ENCODE assay signal across 13 cellular contexts in the genomic region with DNA sequence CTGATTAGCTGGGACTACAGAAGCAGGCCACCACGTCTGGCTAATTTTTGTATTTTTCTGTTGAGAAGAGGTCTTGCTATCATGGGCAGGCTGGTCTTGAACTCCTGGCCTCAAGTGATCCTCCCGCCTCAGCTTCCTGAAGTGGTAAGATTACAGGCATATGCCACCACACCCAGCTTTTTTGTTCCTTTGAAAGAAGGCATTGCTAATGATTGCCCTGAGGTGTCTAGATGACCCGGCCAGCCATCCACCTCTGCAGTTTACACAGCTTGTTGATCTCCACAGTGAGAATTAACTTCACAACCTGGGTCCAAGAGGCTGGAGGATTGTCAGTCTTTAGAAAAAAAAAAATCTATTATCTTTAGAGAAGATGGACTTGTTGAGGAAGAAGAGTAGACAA. TPM values are rescaled to one million over a fixed set of nuclear protein-coding genes. Genes with fewer than 3 reads are reported as not detected.
A peak's percentile ranks its signal among the peaks of the same experiment; 100 is the strongest.
DNase-seq lines count a peak whose midpoint lies in the region; ATAC-seq and TF ChIP-seq lines count a peak whose summit lies in the region.
"Had no signal": no experiment of that assay in that cellular context is flagged by ENCODE, and none has a peak within 500 bp of the region (broad histone marks: within the 10 kb centered on the region; RNA-seq: fewer than 3 reads in every experiment).

No MANE protein-coding gene starts in this region.

- no peak for TF ChIP-seq CTCF in chondrocyte (IDR thresholded peaks at IDR 0.05)

- H3K4me1 ChIP-seq in CD4-positive, CD25-positive, alpha-beta regulatory T cell (ENCODE audit: control insufficient read depth, insufficient read depth, low read length, poor library complexity, severe bottlenecking) = peaks cover 41% of the 10 kb centered on the region

- peaks cover 21 to 92% (median 65%) of the 10 kb centered on the region in 4 donors for H3K4me1 Mint-ChIP-seq in CD4-positive, CD25-positive, alpha-beta regulatory T cell
- H3K4me1 Mint-ChIP-seq in chondrocyte (ENCODE audit: low read depth) = peaks cover 69% of the 10 kb centered on the region

- peaks cover 9% of the 10 kb centered on the region for H3K36me3 Mint-ChIP-seq in CD4-positive, CD25-positive, alpha-beta regulatory T cell
- no peaks in the 10 kb centered on the region for H3K36me3 Mint-ChIP-seq in chondrocyte (ENCODE audit: low read depth)

- no peaks in the 10 kb centered on the region for H3K27me3 Mint-ChIP-seq in CD4-positive, CD25-positive, alpha-beta regulatory T cell
- no peaks in the 10 kb centered on the region for H3K27me3 Mint-ChIP-seq in chondrocyte (ENCODE audit: low read depth)

- H3K36me3 ChIP-seq in CD4-positive, CD25-positive, alpha-beta regulatory T cell (ENCODE audit: control insufficient read depth, insufficient read depth, low read length) = peaks cover 6% of the 10 kb centered on the region

- H3K4me3 Mint-ChIP-seq in CD4-positive, CD25-positive, alpha-beta regulatory T cell = peak overlapping the region in 2 of 4 donors; percentile 21 to 66
- no peak overlapping the region for H3K4me3 Mint-ChIP-seq in chondrocyte (ENCODE audit: unreplicated experiment)

- H3K4me3 ChIP-seq in CD4-positive, CD25-positive, alpha-beta regulatory T cell (ENCODE audit: low read depth, low read length) = no peak overlapping the region

- H3K27ac Mint-ChIP-seq in CD4-positive, CD25-positive, alpha-beta regulatory T cell = peak overlapping the region; percentile 64 to 92 (median 84)
- peak overlapping the region; percentile 70 for H3K27ac Mint-ChIP-seq in chondrocyte (ENCODE audit: unreplicated experiment)

- no peak for ATAC-seq in CD4-positive, CD25-positive, alpha-beta regulatory T cell (ENCODE audit: low read depth in 2 of 2)
- ATAC-seq in GM21825 (IDR thresholded peaks at IDR 0.05; ENCODE audit: unreplicated experiment) (no peak), HG03045 (IDR thresholded peaks at IDR 0.05; ENCODE audit: unreplicated experiment) (no peak)

- H3K27me3 ChIP-seq in CD4-positive, CD25-positive, alpha-beta regulatory T cell (ENCODE audit: control insufficient read depth, insufficient read depth, low read length) = no peaks in the 10 kb centered on the region

- intact Hi-C loops in posterior vena cava (cut with DNase I) = no loop called here

- peak overlapping the region; percentile 62 for H3K27ac ChIP-seq in CD4-positive, CD25-positive, alpha-beta regulatory T cell (ENCODE audit: insufficient read depth, low read length, poor library complexity, severe bottlenecking)

- H3K9me3 ChIP-seq in CD4-positive, CD25-positive, alpha-beta regulatory T cell (ENCODE audit: control insufficient read depth in 2 of 2, low read length in 2 of 2) = no peaks in the 10 kb centered on the region

- DNase-seq in CD4-positive, CD25-positive, alpha-beta regulatory T cell = no peak
- peak; percentile 34 for DNase-seq in NCI-H146 treated with DMSO at 0.1 percent for 48 hours (lab: John Stamatoyannopoulos, UW; ENCODE audit: unreplicated experiment)
- DNase-seq in chondrocyte (ENCODE audit: low spot score) = no peak
- peak; percentile 24 for DNase-seq in posterior vena cava (ENCODE audit: low spot score)
- no peak for DNase-seq in NCI-H510A treated with DMSO at 0.1 percent for 48 hours (lab: John Stamatoyannopoulos, UW)
- no peak for DNase-seq in NCI-H2029 (lab: John Stamatoyannopoulos, UW)
- DNase-seq: activated CD8-positive, alpha-beta memory T cell treated with anti-CD3 and anti-CD28 coated beads, Interleukin-2, amount 50 U/mL, for 48 hours; EL; NCI-H1105; posterior cingulate gyrus; SHP77 treated with DMSO at 0.1 percent for 48 hours had no signal

- H3K9me3 Mint-ChIP-seq in CD4-positive, CD25-positive, alpha-beta regulatory T cell = no peaks in the 10 kb centered on the region
- H3K9me3 Mint-ChIP-seq in chondrocyte (ENCODE audit: low read depth) = no peaks in the 10 kb centered on the region

RNA-seq across cellular contexts. Expression of a gene that starts 58.7 kb away (rescaled TPM):
- total RNA-seq in CD4-positive, CD25-positive, alpha-beta regulatory T cell = 76.6 TPM
- polyA plus RNA-seq in CD4-positive, CD25-positive, alpha-beta regulatory T cell = 10 to 100 TPM; 12.0 to 17.0 (median 14.5) TPM
- total RNA-seq in chondrocyte (19.0 to 27.2 TPM (median 23.2 TPM) in 3 replicates), posterior vena cava (10 to 100 TPM; 56.3 to 62.7 TPM)

Comparison
In these comparisons a context has a peak if more than half of its experiments do, and no peak if none do; other contexts are left out.
1. DNase-seq: peak in NCI-H146 treated with DMSO at 0.1 percent for 48 hours (single experiment) and posterior vena cava (single experiment); none in CD4-positive, CD25-positive, alpha-beta regulatory T cell (0 of 3), chondrocyte (single experiment), NCI-H510A treated with DMSO at 0.1 percent for 48 hours (single experiment) and NCI-H2029 (single experiment).